24 cellular contexts compared by ENCODE assay signal in the genomic region with DNA sequence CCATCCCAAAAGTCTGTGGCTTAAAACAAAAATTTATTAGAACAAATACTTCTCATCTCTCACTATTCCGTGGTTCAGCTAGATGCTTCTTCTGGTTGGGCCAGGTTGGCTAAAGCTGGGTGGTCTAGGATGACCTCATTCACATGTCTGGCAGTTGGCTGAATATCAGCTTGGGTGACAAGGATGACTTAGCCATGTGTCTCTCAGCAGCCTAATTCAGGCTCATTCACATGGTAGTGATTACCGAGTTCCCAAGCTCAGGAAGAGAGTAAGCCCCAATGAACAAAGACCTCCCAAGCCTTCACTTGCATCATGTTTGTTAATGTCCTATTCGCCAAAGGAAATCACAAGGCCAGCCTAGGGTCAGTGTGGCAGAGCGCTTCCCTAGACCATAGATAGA.
"Had no signal": no experiment of that assay in that cellular context is flagged by ENCODE, and none has a peak within 500 bp of the region (broad histone marks: within the 10 kb centered on the region; RNA-seq: fewer than 3 reads in every experiment).

No MANE protein-coding gene starts in this region.

- ATAC-seq: activated CD8-positive, alpha-beta T cell treated with anti-CD3 and anti-CD28 coated beads, Interleukin-2, amount 10 ng/mL, durations not matched to agents 7 days and 5 days; K562; PC-3 had no signal

- H3K9me3 ChIP-seq: adrenal gland, Peyer's patch, SK-N-SH had no signal

- H3K36me3 ChIP-seq: adrenal gland, Peyer's patch had no signal

- H3K27me3 ChIP-seq: Peyer's patch had no signal

- FAIRE-seq: bronchial epithelial cell, K562, TTC549 had no signal

- H3K4me1 ChIP-seq: adrenal gland, Peyer's patch had no signal

- H3K9ac ChIP-seq: SK-N-SH had no signal

- H3K27ac ChIP-seq: adrenal gland, Peyer's patch had no signal

- H3K4me3 ChIP-seq: adrenal gland, K562, Peyer's patch had no signal

- DNase-seq: activated CD4-positive, alpha-beta T cell treated with anti-CD3 and anti-CD28 coated beads, Interleukin-2, amount 10 ng/mL, durations not matched to agents 7 days and 5 days; activated CD4-positive, alpha-beta T cell treated with anti-CD3 and anti-CD28 coated beads, Interleukin-2, amount 50 U/mL, for 48 hours; activated CD8-positive, alpha-beta T cell treated with anti-CD3 and anti-CD28 coated beads, Interleukin-2, amount 10 ng/mL, durations not matched to agents 7 days and 5 days; activated gamma-delta T cell; activated naive CD4-positive, alpha-beta T cell treated with Interleukin-2 at 50 U/mL for 16 hours; activated T-cell treated with anti-CD3 and anti-CD28 coated beads, Interleukin-2, amount 50 U/mL, for 24 hours; adrenal gland; caudate nucleus; NCI-H1048; NCI-H1105 treated with DMSO at 0.1 percent for 48 hours; NCI-H1436; NCI-H1694; NCI-H2029; NCI-H345; NCI-H524 treated with DMSO at 0.1 percent for 48 hours; NK-92 treated with Interleukin-12 subunit alpha and Interleukin-12 subunit beta, amount 100 ng/mL, for 24 hours; PC-3; Peyer's patch; RPMI8226; SHP77 treated with DMSO at 0.1 percent for 48 hours; SK-N-SH had no signal

- H3K4me2 ChIP-seq: SK-N-SH had no signal
